In genomic region chr12:62917939-62918338, GRCh38 we compare ENCODE assay signal across 31 cellular contexts. TPM values are rescaled to one million over a fixed set of nuclear protein-coding genes. Genes with fewer than 3 reads are reported as not detected.
DNase-seq lines count a peak whose midpoint lies in the region; TF ChIP-seq lines count a peak whose summit lies in the region.
"Had no signal": no experiment of that assay in that cellular context is flagged by ENCODE, and none has a peak within 500 bp of the region (broad histone marks: within the 10 kb centered on the region; RNA-seq: fewer than 3 reads in every experiment).

No MANE protein-coding gene starts in this region.

- no peaks in the 10 kb centered on the region for H3F3A ChIP-seq in smooth muscle cell (ENCODE audit: low read depth)

- no peak overlapping the region for H2AFZ ChIP-seq in smooth muscle cell (ENCODE audit: low read depth)
- H2AFZ ChIP-seq: GM23248, neural progenitor cell had no signal

- no peak overlapping the region for H3K4me2 ChIP-seq in smooth muscle cell
- H3K4me2 ChIP-seq: neural progenitor cell had no signal

- no peak overlapping the region for H3K4me3 ChIP-seq in smooth muscle cell
- H3K4me3 ChIP-seq: GM23248, MG63, neural progenitor cell, tibial artery had no signal

- no peaks in the 10 kb centered on the region for H3K79me2 ChIP-seq in smooth muscle cell (ENCODE audit: low read depth)

- no peak overlapping the region for H3K9ac ChIP-seq in smooth muscle cell (ENCODE audit: low read depth)
- H3K9ac ChIP-seq: GM23248, neural progenitor cell had no signal

- H3K27ac ChIP-seq in caudate nucleus (ENCODE audit: low read depth, low read length) (peak overlapping the region; percentile 99), layer of hippocampus (ENCODE audit: low read depth, low read length) (peak overlapping the region; percentile 82), smooth muscle cell (ENCODE audit: low read depth) (no peak overlapping the region)
- H3K27ac ChIP-seq: brain microvascular endothelial cell, GM23248, neural progenitor cell, tibial artery had no signal

- H3K4me1 ChIP-seq in smooth muscle cell (ENCODE audit: low read depth), result no peaks in the 10 kb centered on the region
- H3K4me1 ChIP-seq: BE2C, neural progenitor cell had no signal

- DNase-seq in EL (peak; percentile 41), NAMALWA (ENCODE audit: low spot score) (peak; percentile 25), caudate nucleus (lab: John Stamatoyannopoulos, UW) (no peak), GM10266 (ENCODE audit: extremely low spot score) (no peak), DMS153 (lab: John Stamatoyannopoulos, UW) (no peak), smooth muscle cell (lab: John Stamatoyannopoulos, UW; ENCODE audit: unreplicated experiment) (no peak), inferior parietal cortex (ENCODE audit: extremely low spot score) (no peak)
- DNase-seq: activated CD8-positive, alpha-beta memory T cell treated with anti-CD3 and anti-CD28 coated beads, Interleukin-2, amount 50 U/mL, for 48 hours; activated CD8-positive, alpha-beta T cell treated with anti-CD3 and anti-CD28 coated beads for 36 hours; activated naive CD4-positive, alpha-beta T cell treated with anti-CD3 and anti-CD28 coated beads for 36 hours; BE2C; brain microvascular endothelial cell; CD8-positive, alpha-beta T cell; glutamatergic neuron; GM23248; HFFc6; islet precursor cell; KBM-7; left ventricle myocardium superior; mesendoderm; MG63; NCI-H1930; NCI-H524 treated with DMSO at 0.1 percent for 48 hours; posterior cingulate gyrus; right cardiac atrium; stimulated activated CD8-positive, alpha-beta memory T cell treated with anti-CD3 and anti-CD28 coated beads, Interleukin-4, amount 100 ng/mL, for 48 hours; SW 1271; tibial artery had no signal

- WGBS in smooth muscle cell (ENCODE audit: low lambda C conversion rate), result 63% methylated on average over 1 of the region's 1 CpG

- no peaks in the 10 kb centered on the region for H3K27me3 ChIP-seq in layer of hippocampus (ENCODE audit: control insufficient read depth, insufficient read depth, low read length)
- H3K27me3 ChIP-seq in smooth muscle cell (ENCODE audit: low read depth), result peaks cover 58% of the 10 kb centered on the region
- H3K27me3 ChIP-seq: BE2C, brain microvascular endothelial cell, MG63, neural progenitor cell, tibial artery had no signal

- no peaks in the 10 kb centered on the region for H4K20me1 ChIP-seq in smooth muscle cell (ENCODE audit: low read depth)

- TF ChIP-seq CTCF in GM10266 (IDR thresholded peaks at IDR 0.05; ENCODE audit: control insufficient read depth, insufficient read depth, low read depth, missing control alignments), result no peak
- TF ChIP-seq CTCF in smooth muscle cell (IDR thresholded peaks at IDR 0.05; ENCODE audit: borderline replicate concordance, insufficient read depth, poor library complexity, severe bottlenecking), result no peak

- H3K36me3 ChIP-seq in smooth muscle cell (ENCODE audit: low read depth), result no peaks in the 10 kb centered on the region
- H3K36me3 ChIP-seq: BE2C, brain microvascular endothelial cell, MG63, neural progenitor cell, tibial artery had no signal

- H3K9me3 ChIP-seq in smooth muscle cell (replicated peaks; ENCODE audit: low read depth), result no peaks in the 10 kb centered on the region
- H3K9me3 ChIP-seq: BE2C, MG63, tibial artery had no signal

RNA-seq across cellular contexts. Expression of gene PPM1H, which starts 17.0 kb away (rescaled TPM):
- total RNA-seq in smooth muscle cell, result 3.6 and 4.4 TPM in 2 replicates
- polyA plus RNA-seq in smooth muscle cell, result 0.56 and 3.9 TPM in 2 replicates
- total RNA-seq: activated naive CD4-positive, alpha-beta T cell treated with anti-CD3 and anti-CD28 coated beads for 36 hours; activated T-helper 1 cell treated with anti-CD3 and anti-CD28 coated beads, Interleukin-12 subunit alpha, Interleukin-12 subunit beta, Interleukin-2, Interleukin-4 antibody, amounts not matched to agents 30 ng/mL and 10 ng/mL and 1 ng/mL, durations not matched to agents 14 hours and 24 hours and 36 hours; CD8-positive, alpha-beta T cell had no signal

Comparison
In these comparisons a context has a peak if more than half of its experiments do, and no peak if none do; other contexts are left out.
1. DNase-seq: peak in EL (single experiment) and NAMALWA (single experiment); none in caudate nucleus (0 of 61), GM10266 (single experiment), DMS153 (single experiment), smooth muscle cell (single experiment) and inferior parietal cortex (single experiment).